ENCODE assay signal across 29 cellular contexts in the genomic region with DNA sequence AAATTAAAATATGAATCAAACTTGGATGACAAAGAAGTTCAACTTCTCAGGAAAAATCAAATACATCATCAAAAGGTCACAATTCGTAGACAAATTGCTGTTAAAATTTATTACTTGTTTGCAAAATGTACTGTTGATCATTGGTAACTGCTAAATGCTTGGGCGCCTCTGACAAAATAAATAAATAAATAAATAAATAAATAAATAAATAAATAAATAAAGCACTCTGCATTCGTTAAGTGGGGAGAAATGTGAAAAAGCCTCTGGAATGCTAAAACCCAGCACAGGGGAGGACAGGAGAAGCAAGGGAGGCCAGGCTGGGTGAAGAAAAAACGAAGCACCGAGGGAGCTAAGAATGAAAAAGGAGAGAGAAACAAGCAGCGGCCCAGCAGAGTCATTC.
"Had no signal": no experiment of that assay in that cellular context is flagged by ENCODE, and none has a peak within 500 bp of the region (broad histone marks: within the 10 kb centered on the region; RNA-seq: fewer than 3 reads in every experiment).

No MANE protein-coding gene starts in this region.

- H3K4me3 ChIP-seq: adrenal gland, body of pancreas, esophagus squamous epithelium, gastroesophageal sphincter, heart right ventricle had no signal

- H3K27ac Mint-ChIP-seq: activated CD4-positive, alpha-beta memory T cell treated with anti-CD3 and anti-CD28 coated beads for 36 hours; activated CD4-positive, alpha-beta T cell treated with anti-CD3 and anti-CD28 coated beads for 36 hours; activated CD4-positive, alpha-beta T cell treated with anti-CD3 and anti-CD28 coated beads, Interleukin-2, amount 10 ng/mL, durations not matched to agents 24 days and 14 days; activated CD8-positive, alpha-beta memory T cell treated with anti-CD3 and anti-CD28 coated beads, Interleukin-2, amount 10 ng/mL, durations not matched to agents 7 days and 5 days; activated CD8-positive, alpha-beta T cell treated with anti-CD3 and anti-CD28 coated beads, Interleukin-2, amount 10 ng/mL, durations not matched to agents 7 days and 5 days; activated naive CD4-positive, alpha-beta T cell treated with anti-CD3 and anti-CD28 coated beads for 36 hours; activated naive CD4-positive, alpha-beta T cell treated with anti-CD3 and anti-CD28 coated beads, Interleukin-2, amount 50 U/mL, for 24 hours; activated naive CD8-positive, alpha-beta T cell treated with anti-CD3 and anti-CD28 coated beads for 36 hours; activated naive CD8-positive, alpha-beta T cell treated with anti-CD3 and anti-CD28 coated beads, Interleukin-2, amount 50 U/mL, for 24 hours; activated T-helper 1 cell treated with anti-CD3 and anti-CD28 coated beads, Interleukin-12 subunit alpha, Interleukin-12 subunit beta, Interleukin-2, Interleukin-4 antibody, amounts not matched to agents 30 ng/mL and 10 ng/mL and 1 ng/mL, durations not matched to agents 14 hours and 24 hours and 36 hours; activated T-helper 2 cell treated with anti-CD3 and anti-CD28 coated beads, Interferon-gamma antibody, Interleukin-2, Interleukin-4, amounts not matched to agents 10 μg/mL and 5 μg/mL and 100 μg/mL, durations not matched to agents 14 hours and 24 hours and 36 hours; effector memory CD8-positive, alpha-beta T cell had no signal

- ATAC-seq: activated CD4-positive, alpha-beta T cell treated with anti-CD3 and anti-CD28 coated beads for 36 hours; activated CD8-positive, alpha-beta memory T cell treated with anti-CD3 and anti-CD28 coated beads, Interleukin-2, amount 10 ng/mL, durations not matched to agents 7 days and 5 days; activated CD8-positive, alpha-beta T cell treated with anti-CD3 and anti-CD28 coated beads, Interleukin-2, amount 10 ng/mL, durations not matched to agents 7 days and 5 days; activated naive CD8-positive, alpha-beta T cell treated with anti-CD3 and anti-CD28 coated beads, Interleukin-2, amount 50 U/mL, for 24 hours; body of pancreas; effector memory CD8-positive, alpha-beta T cell; gastroesophageal sphincter; heart right ventricle had no signal

- H3K36me3 Mint-ChIP-seq: activated CD8-positive, alpha-beta memory T cell treated with anti-CD3 and anti-CD28 coated beads, Interleukin-2, amount 10 ng/mL, durations not matched to agents 7 days and 5 days had no signal

- H3K4me3 Mint-ChIP-seq: activated CD4-positive, alpha-beta memory T cell treated with anti-CD3 and anti-CD28 coated beads for 36 hours; activated CD4-positive, alpha-beta T cell treated with anti-CD3 and anti-CD28 coated beads for 36 hours; activated CD4-positive, alpha-beta T cell treated with anti-CD3 and anti-CD28 coated beads, Interleukin-2, amount 10 ng/mL, durations not matched to agents 24 days and 14 days; activated CD8-positive, alpha-beta memory T cell treated with anti-CD3 and anti-CD28 coated beads, Interleukin-2, amount 10 ng/mL, durations not matched to agents 7 days and 5 days; activated CD8-positive, alpha-beta T cell treated with anti-CD3 and anti-CD28 coated beads, Interleukin-2, amount 10 ng/mL, durations not matched to agents 7 days and 5 days; activated naive CD4-positive, alpha-beta T cell treated with anti-CD3 and anti-CD28 coated beads for 36 hours; activated naive CD4-positive, alpha-beta T cell treated with anti-CD3 and anti-CD28 coated beads, Interleukin-2, amount 50 U/mL, for 24 hours; activated naive CD8-positive, alpha-beta T cell treated with anti-CD3 and anti-CD28 coated beads for 36 hours; activated naive CD8-positive, alpha-beta T cell treated with anti-CD3 and anti-CD28 coated beads, Interleukin-2, amount 50 U/mL, for 24 hours; activated T-helper 1 cell treated with anti-CD3 and anti-CD28 coated beads, Interleukin-12 subunit alpha, Interleukin-12 subunit beta, Interleukin-2, Interleukin-4 antibody, amounts not matched to agents 30 ng/mL and 10 ng/mL and 1 ng/mL, durations not matched to agents 14 hours and 24 hours and 36 hours; effector memory CD8-positive, alpha-beta T cell had no signal

- H3K27ac ChIP-seq: adrenal gland, body of pancreas, epithelial cell of prostate, esophagus squamous epithelium, gastroesophageal sphincter, heart right ventricle had no signal

- H3K4me1 ChIP-seq: adrenal gland, gastroesophageal sphincter had no signal

- H3K27me3 Mint-ChIP-seq: activated CD4-positive, alpha-beta memory T cell treated with anti-CD3 and anti-CD28 coated beads for 36 hours; activated CD4-positive, alpha-beta T cell treated with anti-CD3 and anti-CD28 coated beads for 36 hours; activated CD8-positive, alpha-beta memory T cell treated with anti-CD3 and anti-CD28 coated beads, Interleukin-2, amount 10 ng/mL, durations not matched to agents 7 days and 5 days; activated naive CD4-positive, alpha-beta T cell treated with anti-CD3 and anti-CD28 coated beads, Interleukin-2, amount 50 U/mL, for 24 hours; activated naive CD8-positive, alpha-beta T cell treated with anti-CD3 and anti-CD28 coated beads for 36 hours; activated naive CD8-positive, alpha-beta T cell treated with anti-CD3 and anti-CD28 coated beads, Interleukin-2, amount 50 U/mL, for 24 hours; effector memory CD8-positive, alpha-beta T cell had no signal

- H3K27me3 ChIP-seq: body of pancreas had no signal

- H3K36me3 ChIP-seq: adrenal gland, esophagus squamous epithelium, gastroesophageal sphincter, heart right ventricle had no signal

- DNase-seq: activated CD4-positive, alpha-beta memory T cell treated with anti-CD3 and anti-CD28 coated beads for 36 hours; activated CD4-positive, alpha-beta T cell treated with anti-CD3 and anti-CD28 coated beads for 36 hours; activated CD4-positive, alpha-beta T cell treated with anti-CD3 and anti-CD28 coated beads, Interleukin-2, amount 10 ng/mL, durations not matched to agents 24 days and 14 days; activated CD4-positive, CD25-positive, alpha-beta regulatory T cell; activated CD4-positive, CD25-positive, alpha-beta regulatory T cell treated with anti-CD3 and anti-CD28 coated beads, Interleukin-2, amount 50 U/mL, for 72 hours; activated CD8-positive, alpha-beta memory T cell treated with anti-CD3 and anti-CD28 coated beads, Interleukin-2, amount 10 ng/mL, durations not matched to agents 7 days and 5 days; activated CD8-positive, alpha-beta T cell treated with anti-CD3 and anti-CD28 coated beads, Interleukin-2, amount 10 ng/mL, durations not matched to agents 7 days and 5 days; activated naive CD4-positive, alpha-beta T cell treated with anti-CD3 and anti-CD28 coated beads for 36 hours; activated naive CD8-positive, alpha-beta T cell treated with anti-CD3 and anti-CD28 coated beads for 36 hours; activated naive CD8-positive, alpha-beta T cell treated with anti-CD3 and anti-CD28 coated beads, Interleukin-2, amount 50 U/mL, for 24 hours; activated T-cell treated with anti-CD3 and anti-CD28 coated beads, Interleukin-2, amount 50 U/mL, for 1 hour; amygdala; aorta; body of pancreas; caudate nucleus; cortex of kidney; dermis blood vessel endothelial cell; effector CD4-positive, alpha-beta T cell; effector memory CD8-positive, alpha-beta T cell; esophagus squamous epithelium; foreskin melanocyte; heart right ventricle; T-helper 2 cell had no signal

- H3K9me3 ChIP-seq: adrenal gland, body of pancreas, esophagus squamous epithelium had no signal
